21 cellular contexts compared by ENCODE assay signal in genomic region chr2:51027968-51028367, GRCh38. TPM values are rescaled to one million over a fixed set of nuclear protein-coding genes. Genes with fewer than 3 reads are reported as not detected.
DNase-seq lines count a peak whose midpoint lies in the region; ATAC-seq and TF ChIP-seq lines count a peak whose summit lies in the region.
"Had no signal": no experiment of that assay in that cellular context is flagged by ENCODE, and none has a peak within 500 bp of the region (broad histone marks: within the 10 kb centered on the region; RNA-seq: fewer than 3 reads in every experiment).

No MANE protein-coding gene starts in this region.

- intact Hi-C loops in dorsolateral prefrontal cortex (cut with DNase I), result loop anchor here in 1 of 2 donors (10.0 kb wide), 1 partner anchor 493 kb away; no protein-coding TSS in a partner anchor
- intact Hi-C loops in spleen (cut with DNase I; ENCODE audit: low total_unique reads), result no loop called here

- H3K27ac ChIP-seq in dorsolateral prefrontal cortex (peak overlapping the region in 27 of 59 donors; percentile 7 to 85 (median 45)), spleen (no peak overlapping the region)
- H3K27ac ChIP-seq: PC-9, SJSA1 had no signal

- no peak for TF ChIP-seq POLR2A in spleen (IDR thresholded peaks at IDR 0.05)

- WGBS in spleen, 5 donors, result 91 to 98% (median 96%) methylated on average over 28 to 40 of the region's 40 CpGs

- H3K36me3 ChIP-seq in GM06990 (ENCODE audit: control insufficient read depth, insufficient read depth, low read length) (no peaks in the 10 kb centered on the region), spleen (no peaks in the 10 kb centered on the region)
- H3K36me3 ChIP-seq: MG63, SJSA1 had no signal

- no peak for ATAC-seq in GM21423 (IDR thresholded peaks at IDR 0.05; ENCODE audit: unreplicated experiment)

- peaks cover 0 to 3% (median 0%) of the 10 kb centered on the region in 6 donors for H3K4me1 ChIP-seq in spleen
- H3K4me1 ChIP-seq: Caco-2, SJSA1 had no signal

- H3K4me3 ChIP-seq in GM06990 (replicated peaks; ENCODE audit: low read depth, low read length) (no peak overlapping the region), dorsolateral prefrontal cortex (peak overlapping the region in 48 of 59 donors; percentile 18 to 73 (median 60)), spleen (no peak overlapping the region)
- H3K4me3 ChIP-seq: MG63, PC-9, SJSA1 had no signal

- peaks cover 0 to 18% (median 13%) of the 10 kb centered on the region in 8 donors for H3K9me3 ChIP-seq in spleen
- H3K9me3 ChIP-seq: Caco-2, MG63, SJSA1 had no signal

- H3K27me3 ChIP-seq in GM06990 (replicated peaks; ENCODE audit: control insufficient read depth, insufficient read depth, low read length) (no peaks in the 10 kb centered on the region), dorsolateral prefrontal cortex (peaks cover 0 to 45% (median 0%) of the 10 kb centered on the region in 45 donors), spleen (replicated peaks in 1 of 7) (peaks cover 0 to 21% (median 4%) of the 10 kb centered on the region in 7 donors)
- H3K27me3 ChIP-seq: MG63, SJSA1 had no signal

- DNase-seq in GM06990 (ENCODE audit: extremely low read depth, insufficient read length), result peak; percentile 1
- peak; percentile 87 for DNase-seq in NCI-H2171 treated with DMSO at 0.1 percent for 48 hours (lab: John Stamatoyannopoulos, UW)
- no peak for DNase-seq in dorsolateral prefrontal cortex
- DNase-seq in spleen, result peak; percentile 71
- no peak for DNase-seq in central memory CD4-positive, alpha-beta T cell
- DNase-seq in NCI-H748 (lab: John Stamatoyannopoulos, UW; ENCODE audit: unreplicated experiment), result no peak
- DNase-seq: Caco-2; CD4-positive, CD25-positive, alpha-beta regulatory T cell; DMS153; IMR-90; Karpas-422; MG63; NCI-H1092; NCI-H146; NCI-H2081 treated with DMSO at 0.1 percent for 48 hours; NCI-H345; NCI-H774; PC-9 had no signal

- no peak for TF ChIP-seq CTCF in GM06990 (IDR thresholded peaks at IDR 0.05; ENCODE audit: insufficient read depth, low read length, poor library complexity, severe bottlenecking)
- TF ChIP-seq CTCF in dorsolateral prefrontal cortex (IDR thresholded peaks at IDR 0.05 in 54 of 56, conservative IDR thresholded peaks at IDR 0.05 in 2 of 56; ENCODE audit: low read depth in 1 of 56, partially characterized antibody in 56 of 56), result no peak
- TF ChIP-seq CTCF in spleen (IDR thresholded peaks at IDR 0.05 in 8 of 11, conservative IDR thresholded peaks at IDR 0.05 in 3 of 11), result no peak

RNA-seq across cellular contexts. Expression of gene NRXN1, which starts 4.0 kb away (rescaled TPM):
- total RNA-seq in dorsolateral prefrontal cortex, result 100 to 1,000 TPM; 168 to 590 (median 437) TPM
- 1 to 10 TPM in 1 of 7 donors, under 1 TPM in 4, not detected in 2; 0.60 to 1.2 (median 0.87) TPM for total RNA-seq in spleen
- polyA plus RNA-seq in spleen, result under 1 TPM; 0.11 to 0.70 (median 0.11) TPM
- total RNA-seq: Caco-2; CD4-positive, CD25-positive, alpha-beta regulatory T cell; HT-29; PC-9 had no signal
- polyA plus RNA-seq: CD4-positive, CD25-positive, alpha-beta regulatory T cell had no signal

Comparison
In these comparisons a context has a peak if more than half of its experiments do, and no peak if none do; other contexts are left out.
1. DNase-seq: peak in GM06990 (single experiment), NCI-H2171 treated with DMSO at 0.1 percent for 48 hours (single experiment) and spleen (single experiment); none in dorsolateral prefrontal cortex (0 of 10), central memory CD4-positive, alpha-beta T cell (single experiment) and NCI-H748 (single experiment).
2. H3K4me3 ChIP-seq: peak in dorsolateral prefrontal cortex (48 of 59); none in GM06990 (single experiment) and spleen (0 of 8).
3. RNA of gene NRXN1, which starts 4.0 kb away (total RNA-seq): 168 to 590 TPM in dorsolateral prefrontal cortex; 0.60 to 1.2 TPM in spleen; every median in the first group is over 10 times any median in the second.